ENCODE assay signal across 8 cellular contexts in genomic region chr6:43181942-43182860, GRCh38. TPM values are rescaled to one million over a fixed set of nuclear protein-coding genes. Genes with fewer than 3 reads are reported as not detected.
A peak's percentile ranks its signal among the peaks of the same experiment; 100 is the strongest.
DNase-seq lines count a peak whose midpoint lies in the region; ATAC-seq and TF ChIP-seq lines count a peak whose summit lies in the region.

CUL9 (plus strand) TSS chr6:43182196; CDS start chr6:43184311, 2,115 bp downstream.

- H3K9me3 Mint-ChIP-seq in IgD-negative memory B cell (no peaks in the 10 kb centered on the region), neural progenitor cell (no peaks in the 10 kb centered on the region)

- H3K4me2 ChIP-seq in neural progenitor cell = peak within 1 kb of the TSS; percentile 98

- H3F3A ChIP-seq in neural progenitor cell (ENCODE audit: low read depth) = peaks cover 30% of the 10 kb centered on the region

- TF ChIP-seq POLR2A in stomach (IDR thresholded peaks at IDR 0.05) = peak in 1 of 4 donors; percentile 24

- H3K4me1 Mint-ChIP-seq in IgD-negative memory B cell (peaks cover 29 to 38% (median 30%) of the 10 kb centered on the region in 3 donors), neural progenitor cell (peaks cover 20% of the 10 kb centered on the region)

- H3K36me3 Mint-ChIP-seq in IgD-negative memory B cell = peaks cover 17% of the 10 kb centered on the region
- H3K36me3 Mint-ChIP-seq in neural progenitor cell = peaks cover 14% of the 10 kb centered on the region

- intact Hi-C loops in stomach (cut with DNase I; ENCODE audit: low total_unique reads) = no loop called here

- peak within 1 kb of the TSS; percentile 69 for H2AFZ ChIP-seq in neural progenitor cell (replicated peaks)

- H3K4me1 ChIP-seq in SJCRH30 (0 out of 2 replicates have a peak, but pooled peaks cover 2% of the 10 kb centered on the region), foreskin keratinocyte (peaks cover 4% of the 10 kb centered on the region), neural progenitor cell (no peaks in the 10 kb centered on the region), stomach (peaks cover 17 to 41% (median 29%) of the 10 kb centered on the region in 4 donors)

- H3K27ac ChIP-seq in SJCRH30 = peak within 1 kb of the TSS; percentile 13; the same call in 1 of the 2 replicates
- H3K27ac ChIP-seq in foreskin keratinocyte = peak within 1 kb of the TSS; percentile 4
- H3K27ac ChIP-seq in neural progenitor cell = no peak within 1 kb of the TSS
- H3K27ac ChIP-seq in stomach = peak within 1 kb of the TSS; percentile 49 to 86 (median 84)

- H3K9me3 ChIP-seq in SJCRH30 (replicated peaks) (no peaks in the 10 kb centered on the region), neural progenitor cell (ENCODE audit: low read depth) (no peaks in the 10 kb centered on the region), stomach (no peaks in the 10 kb centered on the region)

- 0 to 1% (median 1%) methylated on average over 25 to 51 of the region's 51 CpGs for WGBS in stomach, 5 donors

- H3K9ac ChIP-seq in neural progenitor cell = peak within 1 kb of the TSS; percentile 48

- no peaks in the 10 kb centered on the region for H4K20me1 ChIP-seq in neural progenitor cell (ENCODE audit: low read depth)

- peak within 1 kb of the TSS; percentile 85 to 96 (median 89) for H3K27ac Mint-ChIP-seq in IgD-negative memory B cell
- H3K27ac Mint-ChIP-seq in neural progenitor cell = peak within 1 kb of the TSS; percentile 23

- no peak for TF ChIP-seq EP300 in stomach (IDR thresholded peaks at IDR 0.05)

- H3K27me3 Mint-ChIP-seq in IgD-negative memory B cell (no peaks in the 10 kb centered on the region), neural progenitor cell (ENCODE audit: insufficient read depth, low read depth) (peaks cover 7% of the 10 kb centered on the region)

- peak; percentile 53 for DNase-seq in DMS153 treated with DMSO at 0.1 percent for 48 hours (lab: John Stamatoyannopoulos, UW; ENCODE audit: unreplicated experiment)
- DNase-seq in SJCRH30 = peak; percentile 81
- DNase-seq in activated naive CD4-positive, alpha-beta T cell (lab: John Stamatoyannopoulos, UW) = peak; percentile 37 to 69 (median 56)
- DNase-seq in foreskin keratinocyte = peak; percentile 17 to 44
- peak; percentile 77 for DNase-seq in neural progenitor cell (ENCODE audit: low spot score)
- DNase-seq in stomach = peak; percentile 88

- H3K4me3 Mint-ChIP-seq in IgD-negative memory B cell = peak within 1 kb of the TSS; percentile 70 to 96 (median 92)
- peak within 1 kb of the TSS; percentile 89 for H3K4me3 Mint-ChIP-seq in neural progenitor cell

- H3K27me3 ChIP-seq in SJCRH30 = no peaks in the 10 kb centered on the region
- no peaks in the 10 kb centered on the region for H3K27me3 ChIP-seq in foreskin keratinocyte
- H3K27me3 ChIP-seq in neural progenitor cell = no peaks in the 10 kb centered on the region
- no peaks in the 10 kb centered on the region for H3K27me3 ChIP-seq in stomach

- peak; percentile 88 for ATAC-seq in GM21423 (IDR thresholded peaks at IDR 0.05; ENCODE audit: unreplicated experiment)
- ATAC-seq in foreskin keratinocyte = peak; percentile 55

- H3K36me3 ChIP-seq in SJCRH30 (peaks cover 20% of the 10 kb centered on the region), neural progenitor cell (no peaks in the 10 kb centered on the region), stomach (peaks cover 41 to 66% (median 59%) of the 10 kb centered on the region in 4 donors)

- no peaks in the 10 kb centered on the region for H3K79me2 ChIP-seq in neural progenitor cell (ENCODE audit: low read depth)

- TF ChIP-seq CTCF in foreskin keratinocyte (conservative IDR thresholded peaks at IDR 0.05) = no peak
- no peak for TF ChIP-seq CTCF in neural progenitor cell (IDR thresholded peaks at IDR 0.05)
- TF ChIP-seq CTCF in stomach (IDR thresholded peaks at IDR 0.05) = peak in 1 of 7 experiments; percentile 12

- H3K4me3 ChIP-seq in SJCRH30 = peak within 1 kb of the TSS; percentile 71
- peak within 1 kb of the TSS; percentile 78 for H3K4me3 ChIP-seq in neural progenitor cell
- peak within 1 kb of the TSS; percentile 69 to 95 (median 81) for H3K4me3 ChIP-seq in stomach

RNA-seq across cellular contexts. Expression of gene CUL9, which starts in this region (rescaled TPM):
- polyA plus RNA-seq in IgD-negative memory B cell (13.1 TPM), foreskin keratinocyte (32.3 and 33.7 TPM in 2 replicates), stomach (10 to 100 TPM; 35.7 to 49.7 (median 40.3) TPM)
- total RNA-seq in SJCRH30 (2014; rRNA removed; shearing (Covaris generic)) = 14.1 and 14.5 TPM in 2 replicates
- total RNA-seq in foreskin keratinocyte (39.4 and 46.7 TPM in 2 replicates), neural progenitor cell (ENCODE audit: low replicate concordance) (14.1 and 25.9 TPM in 2 replicates), stomach (100 to 1,000 TPM in 1 of 5 donors, 10 to 100 TPM in 4; 22.8 to 120 (median 53.9) TPM)

Comparison
In these comparisons a context has a peak if more than half of its experiments do, and no peak if none do; other contexts are left out.
1. DNase-seq: peak in every context shown above with its lines; median percentile 88 in stomach; 81 in SJCRH30; 77 in neural progenitor cell; 56 in activated naive CD4-positive, alpha-beta T cell; 53 in DMS153 treated with DMSO at 0.1 percent for 48 hours; 30 in foreskin keratinocyte.